Comparison of ENCODE assay signal across 2 cellular contexts in the genomic region with DNA sequence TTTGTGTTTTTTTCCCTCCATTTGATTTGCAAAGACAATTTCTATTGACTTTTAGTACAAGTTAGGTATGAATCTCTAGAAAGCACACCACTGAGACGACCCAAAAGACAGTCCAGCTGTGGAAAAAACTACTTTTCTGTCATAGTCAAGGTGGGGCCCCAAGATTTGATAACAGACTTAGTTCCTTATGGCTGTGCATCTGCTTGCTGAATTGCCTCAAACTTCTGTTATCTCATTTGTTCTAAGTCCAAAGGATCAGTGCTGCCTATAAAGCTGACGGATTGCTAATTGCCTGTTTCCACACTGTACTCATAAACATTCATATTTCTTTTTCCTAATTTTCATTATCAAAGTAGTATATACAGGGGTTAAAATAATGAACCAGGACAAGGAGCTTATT.
TF ChIP-seq lines count a peak whose summit lies in the region.

No MANE protein-coding gene starts in this region.

TF ChIP-seq in IMR-90, 13 proteins besides CTCF, POLR2A, EP300 and RAD21:
- TF ChIP-seq SMC3 (IDR thresholded peaks at IDR 0.05; ENCODE audit: low read depth, low read length) (no peak), RCOR1 (IDR thresholded peaks at IDR 0.05; ENCODE audit: insufficient replicate concordance, low read length) (no peak)

TF ChIP-seq in K562, 482 proteins besides CTCF, POLR2A, EP300 and RAD21 (continues in another document):
- no peak for TF ChIP-seq E2F1 (CRISPR knock-in tag; IDR thresholded peaks at IDR 0.05)
- TF ChIP-seq SP2 (IDR thresholded peaks at IDR 0.05; ENCODE audit: extremely low read depth, low read depth, low read length, poor library complexity, severe bottlenecking) = no peak
- peak; percentile 40; the same call in 1 of the 2 replicates for TF ChIP-seq SOX6 (IDR thresholded peaks at IDR 0.05)
- TF ChIP-seq ELF2 (CRISPR knock-in tag; IDR thresholded peaks at IDR 0.05) = no peak
- TF ChIP-seq RFX1 (IDR thresholded peaks at IDR 0.05) = no peak
- no peak for TF ChIP-seq ESRRB (CRISPR knock-in tag; IDR thresholded peaks at IDR 0.05; ENCODE audit: borderline replicate concordance)
- no peak for TF ChIP-seq DMBX1 (CRISPR knock-in tag; IDR thresholded peaks at IDR 0.05; ENCODE audit: borderline replicate concordance)
- no peak for TF ChIP-seq ZNF253 (CRISPR knock-in tag; conservative IDR thresholded peaks at IDR 0.05)
- TF ChIP-seq ZNF239 (CRISPR knock-in tag; IDR thresholded peaks at IDR 0.05) = no peak
- peak; percentile 76 for TF ChIP-seq TEAD4 (IDR thresholded peaks at IDR 0.05; ENCODE audit: low read length)
- no peak for TF ChIP-seq TEAD4 (CRISPR knock-in tag; IDR thresholded peaks at IDR 0.05; ENCODE audit: borderline replicate concordance)
- peak; percentile 74 for TF ChIP-seq TCF3 (CRISPR knock-in tag; IDR thresholded peaks at IDR 0.05)
- no peak for TF ChIP-seq STAG1 (CRISPR knock-in tag; IDR thresholded peaks at IDR 0.05; ENCODE audit: borderline replicate concordance)
- TF ChIP-seq NBN (IDR thresholded peaks at IDR 0.05; ENCODE audit: low read depth) = no peak
- TF ChIP-seq NUFIP1 (IDR thresholded peaks at IDR 0.05; ENCODE audit: partially characterized antibody) = no peak
- no peak for TF ChIP-seq BMI1 (IDR thresholded peaks at IDR 0.05; ENCODE audit: low read length)
- TF ChIP-seq TAL1 (IDR thresholded peaks at IDR 0.05) = peak; percentile 59; the same call in 1 of the 2 replicates
- no peak for TF ChIP-seq MCM3 (IDR thresholded peaks at IDR 0.05)
- no peak for TF ChIP-seq ZNF586 (CRISPR knock-in tag; conservative IDR thresholded peaks at IDR 0.05)
- peak; percentile 72 for TF ChIP-seq CBFA2T2 (conservative IDR thresholded peaks at IDR 0.05)
- TF ChIP-seq CBFA2T3 (IDR thresholded peaks at IDR 0.05) = peak; percentile 86
- peak; percentile 39 for TF ChIP-seq MEIS2 (IDR thresholded peaks at IDR 0.05; ENCODE audit: partially characterized antibody)
- no peak for TF ChIP-seq SMARCB1 (IDR thresholded peaks at IDR 0.05; ENCODE audit: insufficient read length, low read depth)
- TF ChIP-seq SMARCA4 (IDR thresholded peaks at IDR 0.05) = no peak
- no peak for TF ChIP-seq TCF7 (IDR thresholded peaks at IDR 0.05; ENCODE audit: borderline replicate concordance)
- no peak for TF ChIP-seq ZBTB12 (CRISPR knock-in tag; IDR thresholded peaks at IDR 0.05)
- peak; percentile 51 for TF ChIP-seq STAT5A (IDR thresholded peaks at IDR 0.05; ENCODE audit: borderline replicate concordance, low read length)
- TF ChIP-seq ZNF140 (CRISPR knock-in tag; IDR thresholded peaks at IDR 0.05) = no peak
- no peak; the same call in 1 of the 2 replicates for TF ChIP-seq NFIC (IDR thresholded peaks at IDR 0.05)
- TF ChIP-seq ZBTB34 (CRISPR knock-in tag; IDR thresholded peaks at IDR 0.05) = no peak
- TF ChIP-seq POLR2AphosphoS5 (IDR thresholded peaks at IDR 0.05; ENCODE audit: control insufficient read depth, insufficient read depth, low read depth, low read length) = 0 out of 2 replicates have a peak, but pooled peaks have one; percentile 49
- TF ChIP-seq AFF1 (IDR thresholded peaks at IDR 0.05; ENCODE audit: low read depth in 1 of 2, partially characterized antibody in 2 of 2) = no peak
- TF ChIP-seq, protein P1, sequence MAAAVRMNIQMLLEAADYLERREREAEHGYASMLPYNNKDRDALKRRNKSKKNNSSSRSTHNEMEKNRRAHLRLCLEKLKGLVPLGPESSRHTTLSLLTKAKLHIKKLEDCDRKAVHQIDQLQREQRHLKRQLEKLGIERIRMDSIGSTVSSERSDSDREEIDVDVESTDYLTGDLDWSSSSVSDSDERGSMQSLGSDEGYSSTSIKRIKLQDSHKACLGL (CRISPR knock-in tag; IDR thresholded peaks at IDR 0.05; ENCODE audit: borderline replicate concordance, poor library complexity, severe bottlenecking) = no peak
- TF ChIP-seq RFX7 (CRISPR knock-in tag; IDR thresholded peaks at IDR 0.05) = no peak
- no peak for TF ChIP-seq FOXP1 (CRISPR knock-in tag; IDR thresholded peaks at IDR 0.05)
- TF ChIP-seq KDM1A (IDR thresholded peaks at IDR 0.05) = peak; percentile 35 to 41; a peak in 1 of 4 replicates
- no peak for TF ChIP-seq HLTF (IDR thresholded peaks at IDR 0.05)
- TF ChIP-seq CREB3L1 (IDR thresholded peaks at IDR 0.05; ENCODE audit: borderline replicate concordance, low read depth) = no peak
- no peak for TF ChIP-seq ZNF165 (CRISPR knock-in tag; IDR thresholded peaks at IDR 0.05; ENCODE audit: borderline replicate concordance)
- TF ChIP-seq CREM (IDR thresholded peaks at IDR 0.05; ENCODE audit: low read depth) = 0 out of 2 replicates have a peak, but pooled peaks have one; percentile 16
- TF ChIP-seq NCOR1 (IDR thresholded peaks at IDR 0.05) = peak; percentile 59
- TF ChIP-seq PREB (CRISPR knock-in tag; IDR thresholded peaks at IDR 0.05) = no peak
- TF ChIP-seq, protein P2, sequence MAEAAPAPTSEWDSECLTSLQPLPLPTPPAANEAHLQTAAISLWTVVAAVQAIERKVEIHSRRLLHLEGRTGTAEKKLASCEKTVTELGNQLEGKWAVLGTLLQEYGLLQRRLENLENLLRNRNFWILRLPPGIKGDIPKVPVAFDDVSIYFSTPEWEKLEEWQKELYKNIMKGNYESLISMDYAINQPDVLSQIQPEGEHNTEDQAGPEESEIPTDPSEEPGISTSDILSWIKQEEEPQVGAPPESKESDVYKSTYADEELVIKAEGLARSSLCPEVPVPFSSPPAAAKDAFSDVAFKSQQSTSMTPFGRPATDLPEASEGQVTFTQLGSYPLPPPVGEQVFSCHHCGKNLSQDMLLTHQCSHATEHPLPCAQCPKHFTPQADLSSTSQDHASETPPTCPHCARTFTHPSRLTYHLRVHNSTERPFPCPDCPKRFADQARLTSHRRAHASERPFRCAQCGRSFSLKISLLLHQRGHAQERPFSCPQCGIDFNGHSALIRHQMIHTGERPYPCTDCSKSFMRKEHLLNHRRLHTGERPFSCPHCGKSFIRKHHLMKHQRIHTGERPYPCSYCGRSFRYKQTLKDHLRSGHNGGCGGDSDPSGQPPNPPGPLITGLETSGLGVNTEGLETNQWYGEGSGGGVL (CRISPR knock-in tag; IDR thresholded peaks at IDR 0.05) = no peak
- TF ChIP-seq MYBL2 (IDR thresholded peaks at IDR 0.05; ENCODE audit: low read depth) = no peak
- TF ChIP-seq MYBL2 (CRISPR knock-in tag; IDR thresholded peaks at IDR 0.05; ENCODE audit: borderline replicate concordance) = no peak
- TF ChIP-seq SIRT6 (IDR thresholded peaks at IDR 0.05; ENCODE audit: low read depth, low read length) = no peak
- no peak for TF ChIP-seq ZEB2 (IDR thresholded peaks at IDR 0.05)
- no peak for TF ChIP-seq ZFP91 (CRISPR knock-in tag; IDR thresholded peaks at IDR 0.05)
- 0 out of 4 replicates have a peak, but pooled peaks of 1 of the 2 experiments have one; percentile 15 for TF ChIP-seq RCOR1 (IDR thresholded peaks at IDR 0.05; ENCODE audit: borderline replicate concordance in 1 of 2, low read depth in 2 of 2, low read length in 2 of 2)
- no peak for TF ChIP-seq KAT7 (CRISPR knock-in tag; IDR thresholded peaks at IDR 0.05; ENCODE audit: borderline replicate concordance)
- no peak for TF ChIP-seq RFX5 (IDR thresholded peaks at IDR 0.05; ENCODE audit: low read depth, low read length)
- TF ChIP-seq ARID1B (IDR thresholded peaks at IDR 0.05) = peak; percentile 65
- TF ChIP-seq KLF16 (IDR thresholded peaks at IDR 0.05) = peak; percentile 52; the same call in 1 of the 2 replicates
- TF ChIP-seq MTA3 (IDR thresholded peaks at IDR 0.05; ENCODE audit: borderline replicate concordance) = no peak
- TF ChIP-seq CC2D1A (IDR thresholded peaks at IDR 0.05) = no peak
- TF ChIP-seq PHF20 (IDR thresholded peaks at IDR 0.05; ENCODE audit: partially characterized antibody) = no peak
- no peak for TF ChIP-seq RBM25 (IDR thresholded peaks at IDR 0.05; ENCODE audit: low read depth, low read length, severe bottlenecking)
- no peak for TF ChIP-seq JUND (IDR thresholded peaks at IDR 0.05; ENCODE audit: borderline replicate concordance, low read depth, low read length)
- TF ChIP-seq JUND (tag; IDR thresholded peaks at IDR 0.05; ENCODE audit: borderline replicate concordance, low read depth, low read length) = no peak
- TF ChIP-seq ZNF12 (CRISPR knock-in tag; IDR thresholded peaks at IDR 0.05) = no peak
- TF ChIP-seq MTA2 (IDR thresholded peaks at IDR 0.05; ENCODE audit: low read depth) = peak; percentile 36; the same call in 1 of the 2 replicates
